In the genomic region with DNA sequence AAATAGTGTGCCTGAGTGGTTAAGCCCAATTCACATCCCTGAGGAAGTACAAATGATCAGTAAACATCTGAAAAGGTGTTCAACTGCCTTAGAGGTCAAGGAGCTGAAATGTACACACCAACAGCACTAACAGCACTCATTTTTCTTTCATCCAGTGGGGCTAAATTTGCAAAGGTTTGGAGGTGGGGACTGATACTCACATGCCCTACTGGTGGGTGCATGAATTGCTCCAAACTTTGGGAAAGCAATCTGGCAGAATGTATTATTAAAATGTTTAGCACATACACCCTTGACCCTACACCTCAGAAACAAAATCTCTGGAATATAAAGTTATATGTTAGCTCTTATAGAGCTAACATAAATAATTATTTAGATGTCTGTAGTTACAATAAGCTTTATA, we compare ENCODE assay signal across 1 cellular context.
TF ChIP-seq lines count a peak whose summit lies in the region.

No MANE protein-coding gene starts in this region.

TF ChIP-seq in K562, 482 proteins besides CTCF, POLR2A, EP300 and RAD21 (continued from another document):
- TF ChIP-seq, protein P1, sequence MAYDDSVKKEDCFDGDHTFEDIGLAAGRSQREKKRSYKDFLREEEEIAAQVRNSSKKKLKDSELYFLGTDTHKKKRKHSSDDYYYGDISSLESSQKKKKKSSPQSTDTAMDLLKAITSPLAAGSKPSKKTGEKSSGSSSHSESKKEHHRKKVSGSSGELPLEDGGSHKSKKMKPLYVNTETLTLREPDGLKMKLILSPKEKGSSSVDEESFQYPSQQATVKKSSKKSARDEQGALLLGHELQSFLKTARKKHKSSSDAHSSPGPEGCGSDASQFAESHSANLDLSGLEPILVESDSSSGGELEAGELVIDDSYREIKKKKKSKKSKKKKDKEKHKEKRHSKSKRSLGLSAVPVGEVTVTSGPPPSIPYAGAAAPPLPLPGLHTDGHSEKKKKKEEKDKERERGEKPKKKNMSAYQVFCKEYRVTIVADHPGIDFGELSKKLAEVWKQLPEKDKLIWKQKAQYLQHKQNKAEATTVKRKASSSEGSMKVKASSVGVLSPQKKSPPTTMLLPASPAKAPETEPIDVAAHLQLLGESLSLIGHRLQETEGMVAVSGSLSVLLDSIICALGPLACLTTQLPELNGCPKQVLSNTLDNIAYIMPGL (CRISPR knock-in tag; IDR thresholded peaks at IDR 0.05), result no peak
- TF ChIP-seq NR1H2 (CRISPR knock-in tag; IDR thresholded peaks at IDR 0.05) (no peak), DACH1 (IDR thresholded peaks at IDR 0.05; ENCODE audit: partially characterized antibody) (no peak), TEAD4 (IDR thresholded peaks at IDR 0.05; ENCODE audit: low read length) (no peak), TEAD4 (CRISPR knock-in tag; IDR thresholded peaks at IDR 0.05; ENCODE audit: borderline replicate concordance) (no peak), PCBP1 (IDR thresholded peaks at IDR 0.05; ENCODE audit: low read depth, low read length, poor library complexity, severe bottlenecking) (no peak), ZNF347 (CRISPR knock-in tag; IDR thresholded peaks at IDR 0.05; ENCODE audit: low read depth) (no peak), BRD4 (IDR thresholded peaks at IDR 0.05) (no peak)
- TF ChIP-seq, protein P2, sequence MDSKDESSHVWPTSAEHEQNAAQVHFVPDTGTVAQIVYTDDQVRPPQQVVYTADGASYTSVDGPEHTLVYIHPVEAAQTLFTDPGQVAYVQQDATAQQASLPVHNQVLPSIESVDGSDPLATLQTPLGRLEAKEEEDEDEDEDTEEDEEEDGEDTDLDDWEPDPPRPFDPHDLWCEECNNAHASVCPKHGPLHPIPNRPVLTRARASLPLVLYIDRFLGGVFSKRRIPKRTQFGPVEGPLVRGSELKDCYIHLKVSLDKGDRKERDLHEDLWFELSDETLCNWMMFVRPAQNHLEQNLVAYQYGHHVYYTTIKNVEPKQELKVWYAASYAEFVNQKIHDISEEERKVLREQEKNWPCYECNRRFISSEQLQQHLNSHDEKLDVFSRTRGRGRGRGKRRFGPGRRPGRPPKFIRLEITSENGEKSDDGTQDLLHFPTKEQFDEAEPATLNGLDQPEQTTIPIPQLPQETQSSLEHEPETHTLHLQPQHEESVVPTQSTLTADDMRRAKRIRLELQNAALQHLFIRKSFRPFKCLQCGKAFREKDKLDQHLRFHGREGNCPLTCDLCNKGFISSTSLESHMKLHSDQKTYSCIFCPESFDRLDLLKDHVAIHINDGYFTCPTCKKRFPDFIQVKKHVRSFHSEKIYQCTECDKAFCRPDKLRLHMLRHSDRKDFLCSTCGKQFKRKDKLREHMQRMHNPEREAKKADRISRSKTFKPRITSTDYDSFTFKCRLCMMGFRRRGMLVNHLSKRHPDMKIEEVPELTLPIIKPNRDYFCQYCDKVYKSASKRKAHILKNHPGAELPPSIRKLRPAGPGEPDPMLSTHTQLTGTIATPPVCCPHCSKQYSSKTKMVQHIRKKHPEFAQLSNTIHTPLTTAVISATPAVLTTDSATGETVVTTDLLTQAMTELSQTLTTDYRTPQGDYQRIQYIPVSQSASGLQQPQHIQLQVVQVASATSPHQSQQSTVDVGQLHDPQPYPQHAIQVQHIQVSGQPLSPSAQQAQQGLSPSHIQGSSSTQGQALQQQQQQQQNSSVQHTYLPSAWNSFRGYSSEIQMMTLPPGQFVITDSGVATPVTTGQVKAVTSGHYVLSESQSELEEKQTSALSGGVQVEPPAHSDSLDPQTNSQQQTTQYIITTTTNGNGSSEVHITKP (IDR thresholded peaks at IDR 0.05; ENCODE audit: partially characterized antibody), result no peak
- TF ChIP-seq, protein P3, sequence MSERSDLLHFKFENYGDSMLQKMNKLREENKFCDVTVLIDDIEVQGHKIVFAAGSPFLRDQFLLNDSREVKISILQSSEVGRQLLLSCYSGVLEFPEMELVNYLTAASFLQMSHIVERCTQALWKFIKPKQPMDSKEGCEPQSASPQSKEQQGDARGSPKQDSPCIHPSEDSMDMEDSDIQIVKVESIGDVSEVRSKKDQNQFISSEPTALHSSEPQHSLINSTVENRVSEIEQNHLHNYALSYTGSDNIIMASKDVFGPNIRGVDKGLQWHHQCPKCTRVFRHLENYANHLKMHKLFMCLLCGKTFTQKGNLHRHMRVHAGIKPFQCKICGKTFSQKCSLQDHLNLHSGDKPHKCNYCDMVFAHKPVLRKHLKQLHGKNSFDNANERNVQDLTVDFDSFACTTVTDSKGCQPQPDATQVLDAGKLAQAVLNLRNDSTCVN (CRISPR knock-in tag; IDR thresholded peaks at IDR 0.05), result no peak
